Comparison of ENCODE assay signal across 1 cellular context in genomic region chr19:34772697-34773554, GRCh38.
TF ChIP-seq lines count a peak whose summit lies in the region.

Gene ZNF599 (minus strand): TSS chr19:34773215. CDS start chr19:34772841, 374 bp downstream.

TF ChIP-seq in HepG2, 621 proteins besides CTCF, POLR2A, EP300 and RAD21 (continued from another document and continues in another):
- TF ChIP-seq THAP8 (CRISPR knock-in tag; IDR thresholded peaks at IDR 0.05; ENCODE audit: borderline replicate concordance) = no peak
- TF ChIP-seq ZNF644 (CRISPR knock-in tag; IDR thresholded peaks at IDR 0.05; ENCODE audit: low read depth) = no peak
- TF ChIP-seq ZNF333 (CRISPR knock-in tag; IDR thresholded peaks at IDR 0.05; ENCODE audit: borderline replicate concordance) = peak; percentile 50; the same call in 1 of the 2 replicates
- TF ChIP-seq ZNF550 (CRISPR knock-in tag; IDR thresholded peaks at IDR 0.05; ENCODE audit: borderline replicate concordance) = no peak
- TF ChIP-seq SP140L (CRISPR knock-in tag; IDR thresholded peaks at IDR 0.05; ENCODE audit: borderline replicate concordance) = no peak
- TF ChIP-seq ZNF589 (CRISPR knock-in tag; conservative IDR thresholded peaks at IDR 0.05) = no peak
- TF ChIP-seq FOSL2 (CRISPR knock-in tag; IDR thresholded peaks at IDR 0.05) = no peak
- no peak for TF ChIP-seq SNRNP70 (IDR thresholded peaks at IDR 0.05; ENCODE audit: low read depth, low read length)
- TF ChIP-seq HNF4A (CRISPR knock-in tag; IDR thresholded peaks at IDR 0.05) = no peak
- no peak for TF ChIP-seq ZBTB20 (CRISPR knock-in tag; IDR thresholded peaks at IDR 0.05; ENCODE audit: borderline replicate concordance, low read depth)
- no peak for TF ChIP-seq PRPF4 (IDR thresholded peaks at IDR 0.05; ENCODE audit: low read depth, low read length, poor library complexity, severe bottlenecking)
- TF ChIP-seq ZBTB39 (CRISPR knock-in tag; IDR thresholded peaks at IDR 0.05) = 0 out of 2 replicates have a peak, but pooled peaks have one; percentile 2
- TF ChIP-seq ZNF660 (CRISPR knock-in tag; IDR thresholded peaks at IDR 0.05; ENCODE audit: borderline replicate concordance, low read depth) = no peak
- no peak for TF ChIP-seq FOXM1 (CRISPR knock-in tag; IDR thresholded peaks at IDR 0.05)
- TF ChIP-seq ATF7 (IDR thresholded peaks at IDR 0.05) = no peak
- TF ChIP-seq ATF7 (CRISPR knock-in tag; IDR thresholded peaks at IDR 0.05) = no peak
- no peak for TF ChIP-seq RARA (CRISPR knock-in tag; IDR thresholded peaks at IDR 0.05)
- no peak for TF ChIP-seq NCOA5 (CRISPR knock-in tag; IDR thresholded peaks at IDR 0.05)
- TF ChIP-seq GLMP (CRISPR knock-in tag; IDR thresholded peaks at IDR 0.05; ENCODE audit: borderline replicate concordance) = no peak
- TF ChIP-seq NR2C2 (CRISPR knock-in tag; IDR thresholded peaks at IDR 0.05; ENCODE audit: borderline replicate concordance) = peak; percentile 93
- no peak for TF ChIP-seq ZC3H13 (CRISPR knock-in tag; IDR thresholded peaks at IDR 0.05)
- no peak for TF ChIP-seq PTBP1 (IDR thresholded peaks at IDR 0.05; ENCODE audit: low read depth, low read length, poor library complexity, severe bottlenecking)
- peak; percentile 33; the same call in 1 of the 2 replicates for TF ChIP-seq ZNF263 (CRISPR knock-in tag; IDR thresholded peaks at IDR 0.05)
- peak; percentile 47; the same call in 1 of the 2 replicates for TF ChIP-seq HDAC2 (CRISPR knock-in tag; IDR thresholded peaks at IDR 0.05)
- no peak for TF ChIP-seq LCORL (IDR thresholded peaks at IDR 0.05)
- TF ChIP-seq LCORL (CRISPR knock-in tag; IDR thresholded peaks at IDR 0.05) = no peak
- TF ChIP-seq ISL2 (CRISPR knock-in tag; IDR thresholded peaks at IDR 0.05) = 0 out of 2 replicates have a peak, but pooled peaks have one; percentile 46
- no peak for TF ChIP-seq CHCHD3 (CRISPR knock-in tag; IDR thresholded peaks at IDR 0.05)
- TF ChIP-seq JUNB (CRISPR knock-in tag; IDR thresholded peaks at IDR 0.05; ENCODE audit: borderline replicate concordance) = no peak
- TF ChIP-seq HMG20A (CRISPR knock-in tag; IDR thresholded peaks at IDR 0.05; ENCODE audit: borderline replicate concordance) = no peak
- no peak for TF ChIP-seq ZKSCAN8 (CRISPR knock-in tag; IDR thresholded peaks at IDR 0.05; ENCODE audit: borderline replicate concordance)
- no peak for TF ChIP-seq MEF2D (CRISPR knock-in tag; IDR thresholded peaks at IDR 0.05)
- 0 out of 2 replicates have a peak, but pooled peaks have one; percentile 51 for TF ChIP-seq ZNF576 (CRISPR knock-in tag; IDR thresholded peaks at IDR 0.05)
- peak; percentile 59; the same call in 1 of the 2 replicates for TF ChIP-seq ZNF761 (CRISPR knock-in tag; conservative IDR thresholded peaks at IDR 0.05)
- TF ChIP-seq HMGXB3 (CRISPR knock-in tag; IDR thresholded peaks at IDR 0.05; ENCODE audit: borderline replicate concordance) = peak; percentile 60; the same call in 1 of the 2 replicates
- no peak for TF ChIP-seq HES4 (CRISPR knock-in tag; IDR thresholded peaks at IDR 0.05; ENCODE audit: borderline replicate concordance)
- TF ChIP-seq ZNF558 (CRISPR knock-in tag; IDR thresholded peaks at IDR 0.05; ENCODE audit: borderline replicate concordance) = no peak
- peak; percentile 44; the same call in 1 of the 2 replicates for TF ChIP-seq HOXA5 (CRISPR knock-in tag; IDR thresholded peaks at IDR 0.05)
- TF ChIP-seq SP2 (CRISPR knock-in tag; IDR thresholded peaks at IDR 0.05) = peak; percentile 95
- no peak for TF ChIP-seq XBP1 (CRISPR knock-in tag; IDR thresholded peaks at IDR 0.05)
- no peak for TF ChIP-seq HNF4G (IDR thresholded peaks at IDR 0.05; ENCODE audit: borderline replicate concordance, low read depth, low read length)
- TF ChIP-seq HNF4G (CRISPR knock-in tag; IDR thresholded peaks at IDR 0.05; ENCODE audit: borderline replicate concordance, low read depth) = no peak
- 0 out of 2 replicates have a peak, but pooled peaks have one; percentile 46 for TF ChIP-seq KLF6 (CRISPR knock-in tag; IDR thresholded peaks at IDR 0.05)
- no peak for TF ChIP-seq ZNF3 (CRISPR knock-in tag; IDR thresholded peaks at IDR 0.05)
- TF ChIP-seq NR1H2 (CRISPR knock-in tag; IDR thresholded peaks at IDR 0.05; ENCODE audit: borderline replicate concordance, low read depth) = no peak
- peak; percentile 92 for TF ChIP-seq IRF2 (CRISPR knock-in tag; IDR thresholded peaks at IDR 0.05)
- no peak for TF ChIP-seq ADNP (CRISPR knock-in tag; IDR thresholded peaks at IDR 0.05)
- TF ChIP-seq ZNF205 (CRISPR knock-in tag; IDR thresholded peaks at IDR 0.05) = no peak
- TF ChIP-seq ZNF800 (CRISPR knock-in tag; IDR thresholded peaks at IDR 0.05) = peak; percentile 61; the same call in 1 of the 2 replicates
- peak; percentile 84; the same call in 1 of the 2 replicates for TF ChIP-seq YEATS2 (CRISPR knock-in tag; IDR thresholded peaks at IDR 0.05; ENCODE audit: borderline replicate concordance)
- TF ChIP-seq ZNF367 (CRISPR knock-in tag; IDR thresholded peaks at IDR 0.05; ENCODE audit: borderline replicate concordance) = no peak
- no peak for TF ChIP-seq ZSCAN29 (CRISPR knock-in tag; conservative IDR thresholded peaks at IDR 0.05)
- no peak for TF ChIP-seq ZBTB21 (CRISPR knock-in tag; IDR thresholded peaks at IDR 0.05)
- peak; percentile 93 for TF ChIP-seq ZNF574 (CRISPR knock-in tag; IDR thresholded peaks at IDR 0.05)
- TF ChIP-seq PHF8 (CRISPR knock-in tag; IDR thresholded peaks at IDR 0.05) = peak; percentile 89
- no peak for TF ChIP-seq ZKSCAN5 (CRISPR knock-in tag; IDR thresholded peaks at IDR 0.05)
- no peak; the same call in 1 of the 2 replicates for TF ChIP-seq ZNF619 (CRISPR knock-in tag; IDR thresholded peaks at IDR 0.05)
- TF ChIP-seq ZNF33A (CRISPR knock-in tag; IDR thresholded peaks at IDR 0.05; ENCODE audit: borderline replicate concordance) = no peak
